Comparison of ENCODE assay signal across 1 cellular context in genomic region chr11:11788067-11788710, GRCh38.
TF ChIP-seq lines count a peak whose summit lies in the region.

No MANE protein-coding gene starts in this region.

TF ChIP-seq in HCT116, 20 proteins besides CTCF, POLR2A, EP300 and RAD21:
- TF ChIP-seq ATF3 (IDR thresholded peaks at IDR 0.05), result no peak
- no peak for TF ChIP-seq EGR1 (IDR thresholded peaks at IDR 0.05; ENCODE audit: low read depth)
- TF ChIP-seq CBX3 (IDR thresholded peaks at IDR 0.05; ENCODE audit: low read depth), result no peak
- TF ChIP-seq ZBTB33 (IDR thresholded peaks at IDR 0.05; ENCODE audit: extremely low read depth, insufficient replicate concordance, low read length), result no peak
- no peak for TF ChIP-seq EZH2 (IDR thresholded peaks at IDR 0.05)
- no peak for TF ChIP-seq ELF1 (IDR thresholded peaks at IDR 0.05; ENCODE audit: borderline replicate concordance, low read depth)
- no peak for TF ChIP-seq ZNF274 (IDR thresholded peaks at IDR 0.05; ENCODE audit: low read depth, low read length)
- TF ChIP-seq FOSL1 (IDR thresholded peaks at IDR 0.05; ENCODE audit: low read depth), result no peak
TF ChIP-seq in HCT116: peak in this region for 0.
